20 cellular contexts compared by ENCODE assay signal in the genomic region with DNA sequence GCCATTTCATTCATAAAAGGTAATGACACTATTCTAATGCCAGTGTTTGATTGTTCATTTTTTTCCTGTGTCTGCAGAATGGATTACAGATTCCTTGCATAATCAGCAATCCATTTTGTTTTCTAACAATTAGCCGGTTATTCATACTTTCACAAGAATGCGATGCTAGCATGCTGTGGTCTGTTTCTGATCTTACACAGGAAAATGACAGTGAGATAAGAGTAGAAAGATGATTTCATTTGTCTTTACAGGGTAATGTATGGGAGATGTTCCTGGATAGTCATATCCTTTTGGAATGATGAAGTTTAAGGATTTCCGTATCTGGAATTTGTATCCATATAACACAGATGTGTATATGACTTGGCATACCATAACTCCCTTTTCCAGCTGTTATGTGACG.
"Had no signal": no experiment of that assay in that cellular context is flagged by ENCODE, and none has a peak within 500 bp of the region (broad histone marks: within the 10 kb centered on the region; RNA-seq: fewer than 3 reads in every experiment).

No MANE protein-coding gene starts in this region.

- DNase-seq: activated CD4-positive, alpha-beta T cell treated with anti-CD3 and anti-CD28 coated beads for 36 hours; activated CD4-positive, alpha-beta T cell treated with anti-CD3 and anti-CD28 coated beads, Interleukin-2, amount 50 U/mL, for 48 hours; activated naive CD4-positive, alpha-beta T cell treated with Interleukin-2 at 50 U/mL for 16 hours; activated naive CD8-positive, alpha-beta T cell treated with anti-CD3 and anti-CD28 coated beads, Interleukin-2, amount 10 ng/mL, durations not matched to agents 7 days and 5 days; anterior cingulate cortex; brain microvascular endothelial cell; central memory CD4-positive, alpha-beta T cell; colonic mucosa; glutamatergic neuron; hippocampal formation; kidney; left ventricle myocardium superior; mucosa of descending colon; naive B cell; psoas muscle; right cardiac atrium; T-helper 2 cell had no signal

- H3K4me3 ChIP-seq: colonic mucosa, mucosa of descending colon, psoas muscle, tibial nerve had no signal

- ATAC-seq: activated CD4-positive, alpha-beta T cell treated with anti-CD3 and anti-CD28 coated beads for 36 hours; esophagus mucosa; left ventricle myocardium superior; mucosa of descending colon; psoas muscle; right cardiac atrium had no signal

- FAIRE-seq: kidney, urothelium cell line had no signal
